ENCODE assay signal across 6 cellular contexts in the genomic region with DNA sequence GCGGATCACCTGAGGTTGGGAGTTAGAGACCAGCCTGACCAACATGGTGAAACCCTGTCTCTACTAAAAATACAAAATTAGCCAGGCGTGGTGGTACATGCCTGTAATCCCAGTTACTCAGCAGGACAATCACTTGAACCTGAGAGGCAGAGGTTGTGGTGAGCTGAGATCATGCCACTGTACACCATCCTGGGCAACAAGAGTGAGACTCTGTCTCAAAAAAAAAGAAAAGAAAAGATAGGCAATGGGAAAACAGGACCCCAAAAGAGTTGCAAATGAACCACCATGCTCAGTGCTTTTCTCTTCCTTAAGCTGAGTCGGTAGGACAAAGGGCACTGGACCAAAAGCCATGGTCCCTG. TPM values are rescaled to one million over a fixed set of nuclear protein-coding genes. Genes with fewer than 3 reads are reported as not detected.
"Had no signal": no experiment of that assay in that cellular context is flagged by ENCODE, and none has a peak within 500 bp of the region (broad histone marks: within the 10 kb centered on the region; RNA-seq: fewer than 3 reads in every experiment).

No MANE protein-coding gene starts in this region.

RNA-seq across cellular contexts. Expression of a gene that starts 50.1 kb away (rescaled TPM):
- total RNA-seq: activated CD4-positive, alpha-beta memory T cell treated with anti-CD3 and anti-CD28 coated beads, Interleukin-2, amount 10 ng/mL, durations not matched to agents 7 days and 5 days; activated CD4-positive, alpha-beta T cell treated with anti-CD3 and anti-CD28 coated beads for 36 hours; activated naive CD8-positive, alpha-beta T cell treated with anti-CD3 and anti-CD28 coated beads for 36 hours; epithelial cell of proximal tubule; glomerular endothelial cell; temporal lobe had no signal
